Comparison of ENCODE assay signal across 8 cellular contexts in genomic region chr12:68686262-68686594, GRCh38. TPM values are rescaled to one million over a fixed set of nuclear protein-coding genes. Genes with fewer than 3 reads are reported as not detected.
A peak's percentile ranks its signal among the peaks of the same experiment; 100 is the strongest.
DNase-seq lines count a peak whose midpoint lies in the region; ATAC-seq and TF ChIP-seq lines count a peak whose summit lies in the region.

No MANE protein-coding gene starts in this region.

- H3K9me3 ChIP-seq in SK-N-MC (ENCODE audit: low read depth, low read length) = no peaks in the 10 kb centered on the region
- H3K9me3 ChIP-seq in skeletal muscle tissue (ENCODE audit: control insufficient read depth in 3 of 3, low read length in 3 of 3) = no peaks in the 10 kb centered on the region

- H3K4me1 ChIP-seq in skeletal muscle tissue (ENCODE audit: control insufficient read depth in 3 of 3, insufficient read depth in 3 of 3, low read length in 3 of 3) = peaks cover 12% of the 10 kb centered on the region in 3 donors

- DNase-seq in SK-N-MC (ENCODE audit: low read depth, low spot score) = no peak
- DNase-seq in foreskin fibroblast = no peak
- DNase-seq in SK-N-DZ (ENCODE audit: low spot score) = no peak
- DNase-seq in NCI-H2107 treated with DMSO at 0.1 percent for 48 hours (lab: John Stamatoyannopoulos, UW; ENCODE audit: unreplicated experiment) = no peak
- no peak for DNase-seq in AG08395 (ENCODE audit: low spot score)

- H3K27ac ChIP-seq in SK-N-MC (peak overlapping the region; percentile 81), skeletal muscle tissue (ENCODE audit: low read depth, low read length) (peak overlapping the region; percentile 78)

- peaks cover 15% of the 10 kb centered on the region for H3K36me3 ChIP-seq in SK-N-MC (ENCODE audit: insufficient read depth, low read length)
- H3K36me3 ChIP-seq in skeletal muscle tissue (ENCODE audit: control insufficient read depth in 3 of 3, insufficient read depth in 3 of 3, low read length in 3 of 3) = peaks cover 0 to 11% (median 10%) of the 10 kb centered on the region in 3 donors

- H3K9ac ChIP-seq in SK-N-MC (ENCODE audit: insufficient read length) = peak overlapping the region; percentile 93
- peak overlapping the region; percentile 93 to 97 (median 93) for H3K9ac ChIP-seq in skeletal muscle tissue (ENCODE audit: low read depth in 1 of 3, low read length in 3 of 3)

- H3K27me3 ChIP-seq in skeletal muscle tissue (ENCODE audit: control insufficient read depth in 3 of 3, insufficient read depth in 3 of 3, low read length in 3 of 3) = no peaks in the 10 kb centered on the region

- H3K4me3 ChIP-seq in SK-N-MC (peak overlapping the region; percentile 96), foreskin fibroblast (ENCODE audit: low read depth in 1 of 2, low read length in 2 of 2) (peak overlapping the region; percentile 89 to 97), skeletal muscle tissue (ENCODE audit: low read length in 3 of 3) (peak overlapping the region; percentile 95 to 99 (median 98))

- no peak for TF ChIP-seq CTCF in foreskin fibroblast (IDR thresholded peaks at IDR 0.05; ENCODE audit: low read depth, low read length)

- ATAC-seq in GM21528 (IDR thresholded peaks at IDR 0.05; ENCODE audit: low FRiP score, unreplicated experiment) (peak; percentile 1), GM18861 (IDR thresholded peaks at IDR 0.05; ENCODE audit: unreplicated experiment) (no peak)

RNA-seq across cellular contexts. Expression of gene NUP107, which starts 0.6 kb away (rescaled TPM):
- total RNA-seq in skeletal muscle tissue = 42.8 TPM
- polyA plus RNA-seq in SK-N-DZ (2014; cell fraction: cytosol; rRNA removed) = 114 and 180 TPM in 2 replicates
- polyA plus RNA-seq in SK-N-DZ (2014; cell fraction: nucleus; rRNA removed) = 164 and 168 TPM in 2 replicates

RNA-seq across cellular contexts. Expression of gene SLC35E3, which starts 59.7 kb away (rescaled TPM):
- total RNA-seq in skeletal muscle tissue = 4.7 TPM
- 3.1 and 5.0 TPM in 2 replicates for polyA plus RNA-seq in SK-N-DZ (2014; cell fraction: cytosol; rRNA removed)
- polyA plus RNA-seq in SK-N-DZ (2014; cell fraction: nucleus; rRNA removed) = 6.8 and 20.8 TPM in 2 replicates
